Comparison of ENCODE assay signal across 8 cellular contexts in the genomic region with DNA sequence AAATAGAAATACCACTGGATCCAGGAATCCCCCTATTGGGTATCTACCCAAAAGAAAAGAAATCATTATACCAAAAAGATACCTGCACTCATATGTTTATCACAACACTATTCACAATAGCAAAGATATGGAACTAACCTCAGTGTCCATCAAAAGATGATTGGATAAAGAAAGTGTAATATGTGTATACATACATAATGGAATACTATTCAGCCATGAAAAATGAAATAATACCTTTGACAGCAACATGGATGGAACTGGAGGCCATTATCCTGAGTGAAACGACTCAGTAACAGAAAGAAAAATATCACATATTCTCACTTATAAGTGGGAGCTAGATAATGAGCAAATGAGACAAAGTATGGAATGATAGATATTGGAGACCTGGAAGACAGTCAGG.
"Had no signal": no experiment of that assay in that cellular context is flagged by ENCODE, and none has a peak within 500 bp of the region (broad histone marks: within the 10 kb centered on the region; RNA-seq: fewer than 3 reads in every experiment).

No MANE protein-coding gene starts in this region.

- H3K4me2 ChIP-seq: KMS-11 had no signal

- H3K9ac ChIP-seq: KMS-11 had no signal

- H3K27ac ChIP-seq: HL-60, KMS-11 had no signal

- H3K4me3 Mint-ChIP-seq: IgD-negative memory B cell had no signal

- FAIRE-seq: HepG2, HTR-8/SVneo had no signal

- DNase-seq: IMR-90, KBM-7, KG1 had no signal

- ATAC-seq: HepG2 had no signal

- H3K27ac Mint-ChIP-seq: IgD-negative memory B cell had no signal

- H3K4me1 Mint-ChIP-seq: IgD-negative memory B cell had no signal
